In the genomic region with DNA sequence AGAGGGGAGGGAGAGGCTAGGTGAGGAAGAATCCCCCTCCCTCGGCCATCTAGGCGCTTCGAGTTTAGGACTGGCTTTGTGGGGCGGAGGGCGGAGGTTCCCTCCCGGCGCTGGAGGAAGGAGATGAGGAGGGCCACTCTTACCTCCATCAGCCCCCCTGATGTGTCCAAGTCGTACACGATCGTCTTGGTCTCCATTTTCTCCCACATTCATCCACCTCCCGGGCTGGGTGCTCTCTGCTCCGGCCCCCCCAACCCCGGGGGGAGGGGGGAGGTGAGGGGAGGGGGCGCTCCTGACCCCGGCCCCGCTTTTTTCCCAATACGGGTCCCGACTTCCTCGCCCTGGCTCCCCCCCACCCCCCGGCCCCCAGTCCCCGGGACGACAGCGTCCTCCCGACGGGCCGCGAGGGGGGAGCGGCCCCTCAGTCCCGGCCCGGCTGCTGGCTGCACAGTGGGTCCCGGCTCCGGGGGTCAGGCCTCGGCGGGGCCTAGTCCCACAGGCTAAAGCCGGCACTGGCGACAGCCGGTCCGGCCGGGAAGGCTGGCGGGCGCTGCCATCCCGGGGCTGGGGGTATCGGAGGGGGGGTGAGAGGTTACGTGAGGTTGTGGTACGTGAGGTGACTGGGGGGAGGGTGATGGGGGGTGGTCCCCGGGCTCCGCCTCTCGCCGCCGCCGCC, we compare ENCODE assay signal across 8 cellular contexts. TPM values are rescaled to one million over a fixed set of nuclear protein-coding genes. Genes with fewer than 3 reads are reported as not detected.
DNase-seq lines count a peak whose midpoint lies in the region; ATAC-seq and TF ChIP-seq lines count a peak whose summit lies in the region.

No MANE protein-coding gene starts in this region.

- H3K36me3 ChIP-seq in mammary epithelial cell (ENCODE audit: insufficient read depth, low read length) = no peaks in the 10 kb centered on the region
- no peaks in the 10 kb centered on the region for H3K36me3 ChIP-seq in mucosa of rectum (ENCODE audit: control insufficient read depth in 2 of 2, insufficient read depth in 2 of 2, low read length in 2 of 2)

- peak overlapping the region; percentile 93 for H3K4me2 ChIP-seq in mammary epithelial cell (ENCODE audit: insufficient read depth, low read depth, low read length)

- H4K20me1 ChIP-seq in mammary epithelial cell (ENCODE audit: insufficient read depth, low read length) = no peaks in the 10 kb centered on the region

- no CpG with 5 or more reads among the region's 51 CpGs for WGBS in mammary epithelial cell (ENCODE audit: low coverage, missing lambda C conversion rate)

- H3K79me2 ChIP-seq in mammary epithelial cell (ENCODE audit: insufficient read depth, low read length) = peaks cover 54% of the 10 kb centered on the region

- CTCF ChIA-PET in mammary epithelial cell (lab: Charles Lee; ENCODE audit: low non-redundant PET) = interaction anchor here (0.7 to 1.0 kb wide), 4 partner anchors 17 to 201 kb away, joined by 3 to 6 read pairs (median 6); no protein-coding TSS in a partner anchor

- intact Hi-C loops in mammary epithelial cell (cut with micrococcal nuclease) = loop anchor here (5.0 kb wide), 3 partner anchors 104 to 204 kb away; no protein-coding TSS in a partner anchor

- H3K9me3 ChIP-seq in mammary epithelial cell (replicated peaks; ENCODE audit: insufficient read depth, low read length) (no peaks in the 10 kb centered on the region), mucosa of rectum (ENCODE audit: control insufficient read depth in 2 of 2, low read length in 2 of 2) (no peaks in the 10 kb centered on the region)

- peak overlapping the region; percentile 42 for H2AFZ ChIP-seq in mammary epithelial cell (ENCODE audit: low read depth, low read length)

- in situ Hi-C loops in mammary epithelial cell (cut with MboI; ENCODE audit: low sequenced_read_pairs in 2 of 2) = no loop called here

- DNase-seq in mammary epithelial cell = no peak
- no peak for DNase-seq in cortex of kidney (lab: John Stamatoyannopoulos, UW)
- DNase-seq in NCI-H2029 treated with DMSO at 0.1 percent for 48 hours (lab: John Stamatoyannopoulos, UW) = no peak
- DNase-seq in SK-N-DZ (ENCODE audit: low spot score) = no peak
- DNase-seq in NCI-H446 treated with DMSO at 0.1 percent for 48 hours (lab: John Stamatoyannopoulos, UW) = no peak

- dilution Hi-C loops in mammary epithelial cell (cut with HindIII; ENCODE audit: low sequenced_read_pairs) = no loop called here

- H3K9ac ChIP-seq in mammary epithelial cell (ENCODE audit: insufficient read depth, low read length) (peak overlapping the region; percentile 74), mucosa of rectum (ENCODE audit: low read depth in 1 of 2, low read length in 2 of 2) (peak overlapping the region; percentile 84 to 88)

- peak; percentile 6 for ATAC-seq in HG03520 (IDR thresholded peaks at IDR 0.05; ENCODE audit: unreplicated experiment)

- no peak for TF ChIP-seq CTCF in C4-2B (conservative IDR thresholded peaks at IDR 0.05)
- TF ChIP-seq CTCF in mammary epithelial cell (conservative IDR thresholded peaks at IDR 0.05 in 1 of 2, IDR thresholded peaks at IDR 0.05 in 1 of 2; ENCODE audit: extremely low read depth in 1 of 2, insufficient read depth in 1 of 2, low read depth in 1 of 2, low read length in 2 of 2) = no peak

- H3K27ac ChIP-seq in C4-2B = peak overlapping the region; percentile 98
- peak overlapping the region; percentile 71 for H3K27ac ChIP-seq in mammary epithelial cell (ENCODE audit: insufficient read depth, low read depth, low read length)
- H3K27ac ChIP-seq in mucosa of rectum (ENCODE audit: low read depth in 2 of 2, low read length in 2 of 2) = peak overlapping the region; percentile 84 to 93

- no TSS peak for BruUV-seq in mammary epithelial cell (replicated peaks; lab: Mats Ljungman, UMichigan)

- peak overlapping the region; percentile 78 to 85 (median 81) for H3K4me3 ChIP-seq in mammary epithelial cell (replicated peaks in 1 of 3; ENCODE audit: insufficient read depth in 1 of 3, low read depth in 2 of 3, low read length in 3 of 3)
- H3K4me3 ChIP-seq in mucosa of rectum (ENCODE audit: low read length in 2 of 2) = peak overlapping the region; percentile 93

- H3K4me1 ChIP-seq in mammary epithelial cell (ENCODE audit: insufficient read depth, low read length) (peaks cover 21% of the 10 kb centered on the region), mucosa of rectum (ENCODE audit: control insufficient read depth in 2 of 2, insufficient read depth in 2 of 2, low read length in 2 of 2) (peaks cover 23 to 31% of the 10 kb centered on the region in 2 donors)

- H3K27me3 ChIP-seq in mammary epithelial cell (ENCODE audit: insufficient read depth, low read length) = no peaks in the 10 kb centered on the region
- no peaks in the 10 kb centered on the region for H3K27me3 ChIP-seq in mucosa of rectum (ENCODE audit: control insufficient read depth in 2 of 2, insufficient read depth in 2 of 2, low read length in 2 of 2)

RNA-seq across cellular contexts. Expression of gene PHF12, which starts 0.4 kb away (rescaled TPM):
- 10 to 100 TPM; 22.7 to 31.1 TPM for total RNA-seq in mammary epithelial cell
- polyA plus RNA-seq in mammary epithelial cell = 17.8 TPM
- polyA minus RNA-seq in mammary epithelial cell = 60.6 TPM
- polyA plus RNA-seq in SK-N-DZ (2014; cell fraction: cytosol; rRNA removed) = 21.4 and 23.6 TPM in 2 replicates
- polyA plus RNA-seq in SK-N-DZ (2014; cell fraction: nucleus; rRNA removed) = 42.2 and 65.7 TPM in 2 replicates

RNA-seq across cellular contexts. Expression of gene DHRS13, which starts 48.0 kb away (rescaled TPM):
- 1 to 10 TPM; 2.3 to 7.3 TPM for total RNA-seq in mammary epithelial cell
- 7.9 TPM for polyA plus RNA-seq in mammary epithelial cell
- 6.2 TPM for polyA minus RNA-seq in mammary epithelial cell
- polyA plus RNA-seq in SK-N-DZ (2014; cell fraction: cytosol; rRNA removed) = 81.8 and 86.0 TPM in 2 replicates
- polyA plus RNA-seq in SK-N-DZ (2014; cell fraction: nucleus; rRNA removed) = 57.3 and 58.1 TPM in 2 replicates

RNA-seq across cellular contexts. Expression of gene FLOT2, which starts 53.4 kb away (rescaled TPM):
- 100 to 1,000 TPM in 1 of 2 donors, 10 to 100 TPM in 1; 80.2 to 129 TPM for total RNA-seq in mammary epithelial cell
- polyA plus RNA-seq in mammary epithelial cell = 105 TPM
- 226 TPM for polyA minus RNA-seq in mammary epithelial cell
- 67.0 and 68.9 TPM in 2 replicates for polyA plus RNA-seq in SK-N-DZ (2014; cell fraction: cytosol; rRNA removed)
- polyA plus RNA-seq in SK-N-DZ (2014; cell fraction: nucleus; rRNA removed) = 61.8 and 62.1 TPM in 2 replicates

RNA-seq across cellular contexts. Expression of gene SEZ6, which starts 54.9 kb away (rescaled TPM):
- not detected for total RNA-seq in mammary epithelial cell
- not detected for polyA plus RNA-seq in mammary epithelial cell
- not detected for polyA minus RNA-seq in mammary epithelial cell
- polyA plus RNA-seq in SK-N-DZ (2014; cell fraction: cytosol; rRNA removed) = 44.5 and 49.2 TPM in 2 replicates
- polyA plus RNA-seq in SK-N-DZ (2014; cell fraction: nucleus; rRNA removed) = 68.2 and 82.4 TPM in 2 replicates
